Comparison of ENCODE assay signal across 8 cellular contexts in the genomic region with DNA sequence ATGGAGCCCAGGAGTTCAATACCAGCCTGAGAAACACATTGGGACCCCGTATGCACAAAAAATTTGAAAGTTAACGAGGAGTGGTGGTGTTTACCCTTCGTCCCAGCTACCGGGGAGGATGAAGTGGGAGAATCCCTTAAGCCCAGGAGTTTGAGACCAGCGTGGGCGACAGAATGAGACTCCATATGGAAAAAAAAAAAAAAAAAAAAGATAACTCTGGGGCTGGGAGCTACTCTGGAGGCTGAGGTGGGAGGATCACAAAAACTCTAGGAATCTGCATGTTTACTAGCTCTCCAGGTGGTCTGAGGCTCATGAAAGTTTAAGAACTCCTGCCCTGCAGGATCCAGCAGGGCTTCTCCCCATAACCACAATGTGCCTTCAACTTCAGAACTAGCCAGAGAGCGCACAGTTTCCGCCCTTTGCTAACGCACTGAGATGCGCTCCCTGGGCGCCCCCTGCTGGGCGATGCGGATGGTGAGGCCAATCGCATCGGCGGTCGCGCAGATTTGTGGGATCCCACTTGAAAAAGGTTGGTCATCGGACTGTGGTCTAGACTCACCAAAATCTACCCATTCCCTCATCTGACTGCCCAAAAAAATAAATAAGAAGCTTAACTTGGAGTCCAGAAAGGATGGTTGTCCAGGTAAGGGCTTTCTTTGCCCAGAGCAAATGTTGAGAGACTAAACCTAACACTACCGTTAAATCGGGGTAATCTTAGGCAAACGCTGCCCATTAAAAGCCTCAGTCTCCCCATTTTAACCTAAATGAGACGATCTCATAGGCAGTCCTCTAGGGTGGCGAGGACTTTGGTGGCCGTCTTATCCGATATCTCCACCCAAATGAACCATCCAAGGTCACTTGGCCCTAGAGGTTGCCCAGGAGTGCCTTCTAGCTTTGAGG. TPM values are rescaled to one million over a fixed set of nuclear protein-coding genes. Genes with fewer than 3 reads are reported as not detected.
DNase-seq lines count a peak whose midpoint lies in the region; ATAC-seq, FAIRE-seq and TF ChIP-seq lines count a peak whose summit lies in the region.

No MANE protein-coding gene starts in this region.

- no peaks in the 10 kb centered on the region for H3K36me3 Mint-ChIP-seq in type B pancreatic cell

- intact Hi-C loops in pancreas (cut with DNase I) = no loop called here

- peaks cover 6% of the 10 kb centered on the region; the same call in 1 of the 2 replicates for H3K4me1 ChIP-seq in DND-41 (ENCODE audit: insufficient read depth, low read length)
- H3K4me1 ChIP-seq in pancreas = peaks cover 0 to 9% (median 0%) of the 10 kb centered on the region in 3 donors

- in situ Hi-C loops in SK-MEL-5 (cut with HindIII; ENCODE audit: low pct_unique_long_range_greater_than_20kb, low sequenced_read_pairs) = no loop called here

- no peak overlapping the region for H2AFZ ChIP-seq in DND-41 (ENCODE audit: low read depth, low read length)

- H3K4me1 Mint-ChIP-seq in type B pancreatic cell (ENCODE audit: unreplicated experiment) = peaks cover 8% of the 10 kb centered on the region

- no peak overlapping the region for H3K4me2 ChIP-seq in DND-41 (ENCODE audit: insufficient read depth, low read length)

- H3K27ac ChIP-seq in DND-41 (ENCODE audit: low read length) = no peak overlapping the region
- no peak overlapping the region for H3K27ac ChIP-seq in pancreas

- no peak overlapping the region for H3K27ac Mint-ChIP-seq in type B pancreatic cell

- no peaks in the 10 kb centered on the region for H3K79me2 ChIP-seq in DND-41 (ENCODE audit: insufficient read depth, low read length)

- no peak overlapping the region for H3K9ac ChIP-seq in DND-41 (ENCODE audit: low read depth, low read length)

- DNase-seq in DND-41 (peak; percentile 86), HuH-7.5 (ENCODE audit: low spot score) (peak; percentile 73), SK-MEL-5 (ENCODE audit: low read depth, low spot score) (peak; percentile 81), activated gamma-delta T cell (lab: John Stamatoyannopoulos, UW) (peak; percentile 62), globus pallidus (ENCODE audit: low spot score) (peak; percentile 27), pancreas (peak; percentile 60 to 94 (median 80)), type B pancreatic cell (ENCODE audit: extremely low spot score, unreplicated experiment) (peak; percentile 89)

- no peaks in the 10 kb centered on the region for H3K9me3 ChIP-seq in DND-41 (ENCODE audit: insufficient read depth, low read length, severe bottlenecking)
- no peaks in the 10 kb centered on the region for H3K9me3 ChIP-seq in pancreas

- no peak for FAIRE-seq in pancreas (lab: Jason Lieb, UNC)

- H3K4me3 ChIP-seq in DND-41 (ENCODE audit: low read depth in 1 of 2, low read length in 2 of 2) = no peak overlapping the region
- H3K4me3 ChIP-seq in pancreas = no peak overlapping the region

- H4K20me1 ChIP-seq in DND-41 (ENCODE audit: insufficient read depth, low read length) = no peaks in the 10 kb centered on the region; the same call in none of the 2 replicates

- WGBS in pancreas, 2 donors = 21 to 27% methylated on average over 26 of the region's 26 CpGs

- H3K36me3 ChIP-seq in DND-41 (ENCODE audit: insufficient read depth, low read length) = no peaks in the 10 kb centered on the region
- H3K36me3 ChIP-seq in pancreas = no peaks in the 10 kb centered on the region

- H3K27me3 Mint-ChIP-seq in type B pancreatic cell = peaks cover 63% of the 10 kb centered on the region

- peak; percentile 98 for ATAC-seq in DND-41 (ENCODE audit: insufficient read depth, low read depth)
- peak; percentile 70 to 89 (median 84) for ATAC-seq in pancreas
- ATAC-seq in GM21367 (IDR thresholded peaks at IDR 0.05; ENCODE audit: unreplicated experiment) = no peak

- no peaks in the 10 kb centered on the region for H3K9me3 Mint-ChIP-seq in type B pancreatic cell

- TF ChIP-seq CTCF in DND-41 (IDR thresholded peaks at IDR 0.05; ENCODE audit: borderline replicate concordance, extremely low read depth, low read length, poor library complexity, severe bottlenecking) (peak; percentile 96), pancreas (IDR thresholded peaks at IDR 0.05) (peak; percentile 84 to 96 (median 87)), type B pancreatic cell (conservative IDR thresholded peaks at IDR 0.05) (peak; percentile 97)

- H3K27me3 ChIP-seq in DND-41 (ENCODE audit: insufficient read depth, low read length, poor library complexity) (no peaks in the 10 kb centered on the region), pancreas (peaks cover 0 to 18% (median 0%) of the 10 kb centered on the region in 4 donors)

- H3K4me3 Mint-ChIP-seq in type B pancreatic cell = no peak overlapping the region

RNA-seq across cellular contexts. Expression of a gene that starts 8.8 kb away (rescaled TPM):
- total RNA-seq in SK-MEL-5 (2014; rRNA removed; shearing (Covaris generic)) = not detected in 2 replicates
- polyA plus RNA-seq in SK-MEL-5 (2015; cell fraction: cytosol; rRNA removed) = not detected in 2 replicates
- polyA plus RNA-seq in SK-MEL-5 (2015; cell fraction: nucleus; rRNA removed) = not detected in 2 replicates
- total RNA-seq in pancreas = under 1 TPM in 3 of 6 donors, not detected in 3; 0.12 to 0.47 (median 0.14) TPM
- polyA plus RNA-seq in pancreas = under 1 TPM in 1 of 2 donors, not detected in 1; 0.40 TPM
- total RNA-seq in type B pancreatic cell (ENCODE audit: low replicate concordance) = not detected in 2 replicates

RNA-seq across cellular contexts. Expression of a gene that starts 9.9 kb away (rescaled TPM):
- not detected in 2 replicates for total RNA-seq in SK-MEL-5 (2014; rRNA removed; shearing (Covaris generic))
- polyA plus RNA-seq in SK-MEL-5 (2015; cell fraction: cytosol; rRNA removed) = 0.13 and 1.8 TPM in 2 replicates
- 3.7 TPM in 1 of 2 replicates, not detected in the other for polyA plus RNA-seq in SK-MEL-5 (2015; cell fraction: nucleus; rRNA removed)
- total RNA-seq in pancreas (1 to 10 TPM in 1 of 6 donors, under 1 TPM in 5; 0.12 to 1.3 (median 0.38) TPM), type B pancreatic cell (ENCODE audit: low replicate concordance) (20.0 and 67.7 TPM in 2 replicates)
- polyA plus RNA-seq in pancreas = 1 to 10 TPM in 1 of 2 donors, under 1 TPM in 1; 0.73 to 2.0 TPM

RNA-seq across cellular contexts. Expression of a gene that starts 46.0 kb away (rescaled TPM):
- not detected in 2 replicates for total RNA-seq in SK-MEL-5 (2014; rRNA removed; shearing (Covaris generic))
- polyA plus RNA-seq in SK-MEL-5 (2015; cell fraction: cytosol; rRNA removed) = not detected in 2 replicates
- not detected in 2 replicates for polyA plus RNA-seq in SK-MEL-5 (2015; cell fraction: nucleus; rRNA removed)
- total RNA-seq in pancreas (10 to 100 TPM in 1 of 6 donors, 1 to 10 TPM in 4, under 1 TPM in 1; 0.98 to 13.0 (median 2.5) TPM), type B pancreatic cell (ENCODE audit: low replicate concordance) (0.75 and 0.93 TPM in 2 replicates)
- 1 to 10 TPM; 4.0 to 4.3 TPM for polyA plus RNA-seq in pancreas

RNA-seq across cellular contexts. Expression of a gene that starts 46.8 kb away (rescaled TPM):
- not detected in 2 replicates for total RNA-seq in SK-MEL-5 (2014; rRNA removed; shearing (Covaris generic))
- not detected in 2 replicates for polyA plus RNA-seq in SK-MEL-5 (2015; cell fraction: cytosol; rRNA removed)
- polyA plus RNA-seq in SK-MEL-5 (2015; cell fraction: nucleus; rRNA removed) = not detected in 2 replicates
- total RNA-seq in pancreas (1 to 10 TPM in 1 of 6 donors, not detected in 5; 1.2 TPM), type B pancreatic cell (ENCODE audit: low replicate concordance) (3.1 and 26.2 TPM in 2 replicates)
- polyA plus RNA-seq in pancreas = not detected

RNA-seq across cellular contexts. Expression of a gene that starts 57.4 kb away (rescaled TPM):
- total RNA-seq in SK-MEL-5 (2014; rRNA removed; shearing (Covaris generic)) = 4.6 and 5.0 TPM in 2 replicates
- 9.9 and 15.3 TPM in 2 replicates for polyA plus RNA-seq in SK-MEL-5 (2015; cell fraction: cytosol; rRNA removed)
- polyA plus RNA-seq in SK-MEL-5 (2015; cell fraction: nucleus; rRNA removed) = 163 and 186 TPM in 2 replicates
- 10 to 100 TPM in 4 of 6 donors, 1 to 10 TPM in 2; 8.7 to 15.9 (median 11.5) TPM for total RNA-seq in pancreas
- polyA plus RNA-seq in pancreas = 10 to 100 TPM; 44.0 to 61.6 TPM
- total RNA-seq in type B pancreatic cell (ENCODE audit: low replicate concordance) = 27.1 and 50.5 TPM in 2 replicates

Comparison
In these comparisons a context has a peak if more than half of its experiments do, and no peak if none do; other contexts are left out.
1. DNase-seq: peak in every context shown above with its lines; median percentile 89 in type B pancreatic cell; 86 in DND-41; 81 in SK-MEL-5; 80 in pancreas; 73 in HuH-7.5; 62 in activated gamma-delta T cell; 27 in globus pallidus.